ENCODE assay signal across 8 cellular contexts in the genomic region with DNA sequence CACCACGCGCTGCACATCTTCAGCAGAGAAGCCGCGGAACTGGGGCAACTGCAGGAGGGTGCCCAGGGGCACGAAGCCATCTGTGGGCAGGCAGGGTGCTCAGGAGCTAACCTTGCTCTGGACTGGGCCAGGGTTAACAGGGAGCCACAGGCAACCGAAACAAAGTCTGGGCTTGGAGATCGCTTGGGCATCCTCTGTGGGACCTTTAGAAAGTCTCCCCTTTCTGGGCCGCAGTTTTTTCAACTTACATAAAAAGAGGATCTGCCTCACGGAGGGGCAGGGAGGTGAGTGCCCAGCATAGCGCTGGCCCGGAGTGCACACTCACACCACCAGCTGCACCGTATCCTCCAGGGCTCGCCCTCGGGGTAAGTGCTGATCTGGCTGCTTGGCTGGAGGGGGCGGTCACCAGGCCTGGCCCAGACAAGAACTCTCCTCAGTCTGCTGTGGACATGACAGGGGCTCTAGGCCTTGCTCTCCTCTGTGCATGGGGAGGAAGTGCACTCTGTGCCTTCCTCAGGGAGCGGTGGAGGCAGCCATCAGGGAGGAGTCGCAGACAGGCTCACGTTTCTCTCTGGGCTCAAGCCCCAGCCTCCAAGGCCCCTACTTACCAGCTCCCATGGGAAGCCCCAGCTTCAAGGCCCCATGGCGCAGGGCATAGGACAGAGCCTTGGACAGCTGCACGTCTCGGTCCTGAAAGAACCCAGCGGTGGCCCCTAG. TPM values are rescaled to one million over a fixed set of nuclear protein-coding genes. Genes with fewer than 3 reads are reported as not detected.
A peak's percentile ranks its signal among the peaks of the same experiment; 100 is the strongest.
DNase-seq lines count a peak whose midpoint lies in the region; ATAC-seq and TF ChIP-seq lines count a peak whose summit lies in the region.

No MANE protein-coding gene starts in this region.

- intact Hi-C loops in esophagus muscularis mucosa (cut with DNase I), result loop anchor here (5.0 kb wide), 1 partner anchor 38 kb away; the partner anchor contains the start of gene STIP1
- intact Hi-C loops in psoas muscle (cut with DNase I), result loop anchor here in 1 of 2 donors (5.0 kb wide), 1 partner anchor 38 kb away; the partner anchor contains the start of gene STIP1

- TF ChIP-seq CTCF in GM06990 (IDR thresholded peaks at IDR 0.05; ENCODE audit: insufficient read depth, low read length, poor library complexity, severe bottlenecking) (no peak), esophagus muscularis mucosa (IDR thresholded peaks at IDR 0.05) (no peak), psoas muscle (IDR thresholded peaks at IDR 0.05) (no peak)

- no peak for TF ChIP-seq EP300 in esophagus muscularis mucosa (IDR thresholded peaks at IDR 0.05)

- DNase-seq in GM06990 (ENCODE audit: extremely low read depth, insufficient read length) (no peak), SK-N-MC (ENCODE audit: low read depth, low spot score) (no peak), esophagus muscularis mucosa (ENCODE audit: extremely low spot score) (no peak), psoas muscle (peak in 1 of 2 donors; percentile 51), OCI-M1 (lab: John Stamatoyannopoulos, UW) (no peak), NCI-H187 treated with DMSO at 0.1 percent for 48 hours (lab: John Stamatoyannopoulos, UW) (no peak), amygdala (lab: John Stamatoyannopoulos, UW) (no peak), nucleus accumbens (lab: John Stamatoyannopoulos, UW) (no peak)

- H3K27ac ChIP-seq in SK-N-MC (0 out of 2 replicates have a peak overlapping the region, but pooled peaks have one; percentile 64), esophagus muscularis mucosa (replicated peaks in 1 of 4) (peak overlapping the region; percentile 87 to 93 (median 90)), psoas muscle (peak overlapping the region; percentile 91)

- no peaks in the 10 kb centered on the region for H3K27me3 ChIP-seq in GM06990 (replicated peaks; ENCODE audit: control insufficient read depth, insufficient read depth, low read length)
- no peaks in the 10 kb centered on the region for H3K27me3 ChIP-seq in esophagus muscularis mucosa
- no peaks in the 10 kb centered on the region for H3K27me3 ChIP-seq in psoas muscle (ENCODE audit: insufficient read depth in 3 of 3, low read length in 2 of 3)

- H3K4me1 ChIP-seq in esophagus muscularis mucosa, result peaks cover 30 to 53% (median 46%) of the 10 kb centered on the region in 4 donors
- H3K4me1 ChIP-seq in psoas muscle, result peaks cover 49% of the 10 kb centered on the region

- H3K36me3 ChIP-seq in GM06990 (ENCODE audit: control insufficient read depth, insufficient read depth, low read length) (peaks cover 29% of the 10 kb centered on the region), SK-N-MC (ENCODE audit: insufficient read depth, low read length) (no peaks in the 10 kb centered on the region; the same call in 1 of the 2 replicates), esophagus muscularis mucosa (peaks cover 4 to 38% (median 25%) of the 10 kb centered on the region in 4 donors), psoas muscle (ENCODE audit: insufficient read depth in 1 of 2, low read depth in 1 of 2) (peaks cover 0 to 29% of the 10 kb centered on the region in 2 donors)

- peak overlapping the region; percentile 88 for H3K9ac ChIP-seq in SK-N-MC (ENCODE audit: insufficient read length)

- no peaks in the 10 kb centered on the region for H3K9me3 ChIP-seq in SK-N-MC (ENCODE audit: low read depth, low read length)
- no peaks in the 10 kb centered on the region for H3K9me3 ChIP-seq in esophagus muscularis mucosa
- H3K9me3 ChIP-seq in psoas muscle, result no peaks in the 10 kb centered on the region

- TF ChIP-seq POLR2A in esophagus muscularis mucosa (IDR thresholded peaks at IDR 0.05; ENCODE audit: low read depth), result no peak

- 69% methylated on average over 9 of the region's 22 CpGs for WGBS in esophagus muscularis mucosa
- 44 to 55% (median 48%) methylated on average over 22 of the region's 22 CpGs for WGBS in psoas muscle, 3 donors

- H3K4me3 ChIP-seq in GM06990 (replicated peaks; ENCODE audit: low read depth, low read length) (peak overlapping the region; percentile 94), SK-N-MC (peak overlapping the region; percentile 99), esophagus muscularis mucosa (peak overlapping the region; percentile 69 to 80 (median 71)), psoas muscle (peak overlapping the region; percentile 74)

- peak in 3 of 4 donors; percentile 1 to 3 (median 2) for ATAC-seq in psoas muscle

RNA-seq across cellular contexts. Expression of gene TRPT1, which starts 0.9 kb away (rescaled TPM):
- 10 to 100 TPM; 42.3 to 90.5 (median 72.1) TPM for total RNA-seq in esophagus muscularis mucosa
- 100 to 1,000 TPM in 1 of 4 donors, 10 to 100 TPM in 3; 49.6 to 131 (median 92.5) TPM for total RNA-seq in psoas muscle
- 100 to 1,000 TPM in 2 of 3 donors, 10 to 100 TPM in 1; 88.9 to 109 (median 103) TPM for polyA plus RNA-seq in psoas muscle

RNA-seq across cellular contexts. Expression of gene NUDT22, which starts 1.0 kb away (rescaled TPM):
- 10 to 100 TPM; 37.8 to 58.7 (median 48.6) TPM for total RNA-seq in esophagus muscularis mucosa
- 10 to 100 TPM; 39.6 to 59.3 (median 49.6) TPM for total RNA-seq in psoas muscle
- 10 to 100 TPM; 31.6 to 56.0 (median 43.0) TPM for polyA plus RNA-seq in psoas muscle

RNA-seq across cellular contexts. Expression of gene DNAJC4, which starts 5.3 kb away (rescaled TPM):
- 10 to 100 TPM; 19.4 to 40.4 (median 25.3) TPM for total RNA-seq in esophagus muscularis mucosa
- total RNA-seq in psoas muscle, result 10 to 100 TPM; 22.9 to 45.8 (median 30.5) TPM
- 10 to 100 TPM; 29.3 to 39.7 (median 29.6) TPM for polyA plus RNA-seq in psoas muscle

RNA-seq across cellular contexts. Expression of gene VEGFB, which starts 9.3 kb away (rescaled TPM):
- total RNA-seq in esophagus muscularis mucosa, result 100 to 1,000 TPM in 2 of 4 donors, 10 to 100 TPM in 2; 92.3 to 144 (median 108) TPM
- 100 to 1,000 TPM in 2 of 4 donors, 10 to 100 TPM in 2; 77.0 to 125 (median 103) TPM for total RNA-seq in psoas muscle
- 100 to 1,000 TPM in 1 of 3 donors, 10 to 100 TPM in 2; 80.4 to 104 (median 100.0) TPM for polyA plus RNA-seq in psoas muscle

RNA-seq across cellular contexts. Expression of gene FKBP2, which starts 15.8 kb away (rescaled TPM):
- 10 to 100 TPM; 49.0 to 87.8 (median 65.5) TPM for total RNA-seq in esophagus muscularis mucosa
- 10 to 100 TPM; 17.8 to 26.6 (median 22.3) TPM for total RNA-seq in psoas muscle
- polyA plus RNA-seq in psoas muscle, result 100 to 1,000 TPM in 1 of 3 donors, 10 to 100 TPM in 2; 45.4 to 228 (median 85.1) TPM
